ENCODE assay signal across 16 cellular contexts in genomic region chr5:4206127-4206526, GRCh38.
"Had no signal": no experiment of that assay in that cellular context is flagged by ENCODE, and none has a peak within 500 bp of the region (broad histone marks: within the 10 kb centered on the region; RNA-seq: fewer than 3 reads in every experiment).

No MANE protein-coding gene starts in this region.

- H3K4me1 Mint-ChIP-seq: activated CD4-positive, alpha-beta T cell treated with anti-CD3 and anti-CD28 coated beads for 36 hours; memory B cell; T-cell had no signal

- H3K4me3 Mint-ChIP-seq: activated CD4-positive, alpha-beta T cell treated with anti-CD3 and anti-CD28 coated beads for 36 hours; activated CD8-positive, alpha-beta T cell treated with anti-CD3 and anti-CD28 coated beads, Interleukin-2, amount 10 ng/mL, durations not matched to agents 7 days and 5 days; activated T-helper 1 cell treated with anti-CD3 and anti-CD28 coated beads, Interleukin-12 subunit alpha, Interleukin-12 subunit beta, Interleukin-2, Interleukin-4 antibody, amounts not matched to agents 30 ng/mL and 10 ng/mL and 1 ng/mL, durations not matched to agents 14 hours and 24 hours and 36 hours; memory B cell; T-cell had no signal

- H3K36me3 ChIP-seq: ascending aorta, colonic mucosa, pancreas, stomach, tibial nerve had no signal

- H3K4me3 ChIP-seq: colonic mucosa, pancreas, skin epidermis, stomach had no signal

- H3K27me3 Mint-ChIP-seq: activated CD4-positive, alpha-beta T cell treated with anti-CD3 and anti-CD28 coated beads for 36 hours; memory B cell; T-cell had no signal

- H3K27ac Mint-ChIP-seq: activated CD4-positive, alpha-beta T cell treated with anti-CD3 and anti-CD28 coated beads for 36 hours; activated CD8-positive, alpha-beta T cell treated with anti-CD3 and anti-CD28 coated beads, Interleukin-2, amount 10 ng/mL, durations not matched to agents 7 days and 5 days; activated T-helper 1 cell treated with anti-CD3 and anti-CD28 coated beads, Interleukin-12 subunit alpha, Interleukin-12 subunit beta, Interleukin-2, Interleukin-4 antibody, amounts not matched to agents 30 ng/mL and 10 ng/mL and 1 ng/mL, durations not matched to agents 14 hours and 24 hours and 36 hours; memory B cell; T-cell had no signal

- H3K27ac ChIP-seq: ascending aorta, colonic mucosa, pancreas, skin epidermis, VCaP had no signal

- H3K27me3 ChIP-seq: ascending aorta, colonic mucosa, pancreas, stomach, tibial nerve had no signal

- H3K4me1 ChIP-seq: ascending aorta, colonic mucosa, pancreas, stomach had no signal

- H3K9me3 ChIP-seq: ascending aorta, colonic mucosa, pancreas, stomach, tibial nerve had no signal

- H3K36me3 Mint-ChIP-seq: memory B cell, T-cell had no signal

- DNase-seq: activated CD4-positive, alpha-beta T cell treated with anti-CD3 and anti-CD28 coated beads for 36 hours; activated CD8-positive, alpha-beta T cell treated with anti-CD3 and anti-CD28 coated beads, Interleukin-2, amount 10 ng/mL, durations not matched to agents 7 days and 5 days; activated naive CD4-positive, alpha-beta T cell; colonic mucosa; effector CD8-positive, alpha-beta T cell; pancreas; stimulated activated CD4-positive, alpha-beta T cell treated with anti-CD3 and anti-CD28 coated beads, Interleukin-4, amount 100 ng/mL, for 4 hours; stomach; T-cell; T1000 had no signal
